Comparison of ENCODE assay signal across 17 cellular contexts in genomic region chr6:148990427-148990826, GRCh38.
DNase-seq lines count a peak whose midpoint lies in the region; ATAC-seq, FAIRE-seq and TF ChIP-seq lines count a peak whose summit lies in the region.
"Had no signal": no experiment of that assay in that cellular context is flagged by ENCODE, and none has a peak within 500 bp of the region (broad histone marks: within the 10 kb centered on the region; RNA-seq: fewer than 3 reads in every experiment).

No MANE protein-coding gene starts in this region.

- H3K4me1 Mint-ChIP-seq in GM23338 (peaks cover 44% of the 10 kb centered on the region), osteocyte (ENCODE audit: unreplicated experiment) (peaks cover 17% of the 10 kb centered on the region)

- no peak for ATAC-seq in GM23338
- peak; percentile 73 for ATAC-seq in SK-N-SH treated with all-trans-retinoic acid at 6 μM for 48 hours
- ATAC-seq: K562, PC-3 had no signal

- H3K4me3 ChIP-seq in GM23338, result no peak overlapping the region
- no peak overlapping the region for H3K4me3 ChIP-seq in iPS-20b (ENCODE audit: low read length)
- H3K4me3 ChIP-seq: GM23248, K562 had no signal

- no peak for FAIRE-seq in frontal cortex (lab: Jason Lieb, UNC)
- FAIRE-seq: K562 had no signal

- H3K27ac ChIP-seq in GM23338 (ENCODE audit: low read depth) (peak overlapping the region; percentile 4; the same call in 1 of the 2 replicates), iPS-20b (ENCODE audit: low read length) (no peak overlapping the region)
- H3K27ac ChIP-seq: GM23248 had no signal

- DNase-seq in GM23338 (ENCODE audit: low spot score) (no peak), osteocyte (ENCODE audit: extremely low spot score, unreplicated experiment) (no peak), HCEC 1CT (no peak), frontal cortex (ENCODE audit: low spot score in 2 of 2) (no peak), HUDEP-2 (lab: John Stamatoyannopoulos, UW; ENCODE audit: unreplicated experiment in 76 of 76) (no peak)
- DNase-seq in stimulated activated CD4-positive, alpha-beta T cell treated with anti-CD3 and anti-CD28 coated beads, Interleukin-4, amount 100 ng/mL, for 24 hours, result no peak
- DNase-seq: CD4-positive, alpha-beta T cell; DMS153; GF-D8; GM23248; NCI-H1092 treated with DMSO at 0.1 percent for 48 hours; NCI-H1694 treated with DMSO at 0.1 percent for 48 hours; NCI-H510A; PC-3 had no signal

- no peaks in the 10 kb centered on the region for H3F3A ChIP-seq in GM23338 (replicated peaks; ENCODE audit: low read depth)

- H3K9me2 ChIP-seq in GM23338 (ENCODE audit: insufficient read depth), result peaks cover 6% of the 10 kb centered on the region; the same call in 1 of the 2 replicates

- 0 out of 2 replicates have a peak overlapping the region, but pooled peaks have one; percentile 1 for H3K9ac ChIP-seq in iPS-20b (ENCODE audit: low read depth, low read length)
- H3K9ac ChIP-seq: GM23248 had no signal

- no peaks in the 10 kb centered on the region; the same call in 1 of the 2 replicates for H3K9me3 ChIP-seq in iPS-20b (ENCODE audit: insufficient read depth, low read depth, low read length)

- H3K36me3 Mint-ChIP-seq in GM23338 (ENCODE audit: low read depth), result peaks cover 66% of the 10 kb centered on the region
- H3K36me3 Mint-ChIP-seq in osteocyte (ENCODE audit: unreplicated experiment), result peaks cover 18% of the 10 kb centered on the region

- H3K4me3 Mint-ChIP-seq in GM23338 (no peak overlapping the region), osteocyte (ENCODE audit: unreplicated experiment) (no peak overlapping the region)
- H3K4me3 Mint-ChIP-seq: CD4-positive, alpha-beta T cell had no signal

- no peak for TF ChIP-seq CTCF in GM23338 (conservative IDR thresholded peaks at IDR 0.05; ENCODE audit: low read depth in 2 of 2)
- TF ChIP-seq CTCF in osteocyte (IDR thresholded peaks at IDR 0.05), result no peak

- peaks cover 8% of the 10 kb centered on the region; the same call in 1 of the 2 replicates for H3K36me3 ChIP-seq in GM23338 (ENCODE audit: insufficient read depth)
- H3K36me3 ChIP-seq in iPS-20b (ENCODE audit: insufficient read depth, low read depth, low read length), result peaks cover 30% of the 10 kb centered on the region

- H3K79me2 ChIP-seq in GM23338 (replicated peaks; ENCODE audit: insufficient read depth), result no peaks in the 10 kb centered on the region

- H3K4me1 ChIP-seq in GM23338 (ENCODE audit: insufficient read depth) (peaks cover 24% of the 10 kb centered on the region), iPS-20b (ENCODE audit: insufficient read depth, low read length) (peaks cover 25% of the 10 kb centered on the region)

- peak overlapping the region; percentile 71; the same call in 1 of the 2 replicates for H3K27ac Mint-ChIP-seq in GM23338
- H3K27ac Mint-ChIP-seq in osteocyte (ENCODE audit: unreplicated experiment), result peak overlapping the region; percentile 27
- H3K27ac Mint-ChIP-seq: CD4-positive, alpha-beta T cell had no signal

- H3K27me3 ChIP-seq in GM23338 (ENCODE audit: insufficient read depth) (no peaks in the 10 kb centered on the region), iPS-20b (ENCODE audit: insufficient read depth, low read length) (no peaks in the 10 kb centered on the region)

- H3K9me3 Mint-ChIP-seq in GM23338, result peaks cover 11% of the 10 kb centered on the region; the same call in 1 of the 3 replicates
- no peaks in the 10 kb centered on the region for H3K9me3 Mint-ChIP-seq in osteocyte (ENCODE audit: unreplicated experiment)
- H3K9me3 Mint-ChIP-seq: CD4-positive, alpha-beta T cell had no signal

- H3K27me3 Mint-ChIP-seq in GM23338 (ENCODE audit: insufficient read depth, low read depth, poor library complexity) (peaks cover 3% of the 10 kb centered on the region), osteocyte (ENCODE audit: unreplicated experiment) (no peaks in the 10 kb centered on the region)
- H3K27me3 Mint-ChIP-seq: CD4-positive, alpha-beta T cell had no signal

- H3K4me2 ChIP-seq in GM23338, result no peak overlapping the region

- no peaks in the 10 kb centered on the region; the same call in 1 of the 2 replicates for H4K20me1 ChIP-seq in GM23338 (replicated peaks; ENCODE audit: insufficient read depth)

- H2AFZ ChIP-seq in GM23338, result no peak overlapping the region
- H2AFZ ChIP-seq: GM23248 had no signal

TF ChIP-seq in GM23338, 12 proteins besides CTCF, POLR2A, EP300 and RAD21 (continues in another document):
- no peak for TF ChIP-seq POLR2AphosphoS5 (IDR thresholded peaks at IDR 0.05; ENCODE audit: low read depth)
- TF ChIP-seq NANOG (IDR thresholded peaks at IDR 0.05; ENCODE audit: borderline replicate concordance), result no peak
- no peak for TF ChIP-seq ZNF114 (CRISPR knock-in tag; IDR thresholded peaks at IDR 0.05)
- TF ChIP-seq, protein P1, sequence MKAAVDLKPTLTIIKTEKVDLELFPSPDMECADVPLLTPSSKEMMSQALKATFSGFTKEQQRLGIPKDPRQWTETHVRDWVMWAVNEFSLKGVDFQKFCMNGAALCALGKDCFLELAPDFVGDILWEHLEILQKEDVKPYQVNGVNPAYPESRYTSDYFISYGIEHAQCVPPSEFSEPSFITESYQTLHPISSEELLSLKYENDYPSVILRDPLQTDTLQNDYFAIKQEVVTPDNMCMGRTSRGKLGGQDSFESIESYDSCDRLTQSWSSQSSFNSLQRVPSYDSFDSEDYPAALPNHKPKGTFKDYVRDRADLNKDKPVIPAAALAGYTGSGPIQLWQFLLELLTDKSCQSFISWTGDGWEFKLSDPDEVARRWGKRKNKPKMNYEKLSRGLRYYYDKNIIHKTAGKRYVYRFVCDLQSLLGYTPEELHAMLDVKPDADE (IDR thresholded peaks at IDR 0.05), result no peak
- no peak for TF ChIP-seq EZH2 (IDR thresholded peaks at IDR 0.05; ENCODE audit: low read depth, unreplicated experiment)
- TF ChIP-seq CREB1 (CRISPR knock-in tag; IDR thresholded peaks at IDR 0.05; ENCODE audit: low read depth), result no peak
- no peak for TF ChIP-seq STAT1 (IDR thresholded peaks at IDR 0.05; ENCODE audit: unreplicated experiment)
- TF ChIP-seq EZH2phosphoT487 (IDR thresholded peaks at IDR 0.05; ENCODE audit: unreplicated experiment), result no peak
- no peak for TF ChIP-seq ZNF331 (CRISPR knock-in tag; IDR thresholded peaks at IDR 0.05; ENCODE audit: low read depth)
- no peak for TF ChIP-seq JUNB (IDR thresholded peaks at IDR 0.05; ENCODE audit: unreplicated experiment)

TF ChIP-seq in SK-N-SH treated with all-trans-retinoic acid at 6 μM for 48 hours, 23 proteins besides CTCF, POLR2A, EP300 and RAD21:
- no peak for TF ChIP-seq GLIS3 (CRISPR knock-in tag; IDR thresholded peaks at IDR 0.05)
- TF ChIP-seq ISL1 (CRISPR knock-in tag; IDR thresholded peaks at IDR 0.05), result 0 out of 2 replicates have a peak, but pooled peaks have one; percentile 36
